Comparison of ENCODE assay signal across 1 cellular context in genomic region chr1:150764617-150765090, GRCh38.
TF ChIP-seq lines count a peak whose summit lies in the region.

No MANE protein-coding gene starts in this region.

TF ChIP-seq in liver, 16 proteins besides CTCF, POLR2A, EP300 and RAD21 (continued from another document):
- TF ChIP-seq HNF4A (conservative IDR thresholded peaks at IDR 0.05), result peak; percentile 30 to 33
